Comparison of ENCODE assay signal across 4 cellular contexts in the genomic region with DNA sequence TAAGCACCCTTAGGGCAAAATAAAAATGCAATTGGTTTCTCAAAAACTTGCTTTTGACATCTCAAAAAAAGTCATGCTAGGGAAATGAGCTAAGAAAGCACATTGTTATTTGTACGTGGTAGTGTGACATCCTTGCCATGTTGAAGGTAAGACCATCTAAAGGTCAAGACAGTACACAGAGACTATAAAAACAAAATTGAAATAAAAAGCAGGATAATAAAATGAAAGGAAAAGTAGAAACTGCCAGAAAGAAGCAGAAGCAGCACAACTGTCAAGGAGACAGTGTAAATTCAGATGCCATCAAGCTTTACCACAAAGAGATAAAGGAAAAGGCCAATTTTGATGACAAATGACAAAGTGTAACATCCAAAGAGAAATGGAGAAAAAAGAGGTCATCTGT. TPM values are rescaled to one million over a fixed set of nuclear protein-coding genes. Genes with fewer than 3 reads are reported as not detected.
"Had no signal": no experiment of that assay in that cellular context is flagged by ENCODE, and none has a peak within 500 bp of the region (broad histone marks: within the 10 kb centered on the region; RNA-seq: fewer than 3 reads in every experiment).

No MANE protein-coding gene starts in this region.

RNA-seq across cellular contexts. Expression of a gene that starts 11.5 kb away (rescaled TPM):
- total RNA-seq: cardiac septum, frontal cortex, lung microvascular endothelial cell, temporal lobe had no signal

RNA-seq across cellular contexts. Expression of a gene that starts 21.0 kb away (rescaled TPM):
- total RNA-seq: lung microvascular endothelial cell had no signal
